ENCODE assay signal across 1 cellular context in genomic region chr22:44689173-44689572, GRCh38.
A peak's percentile ranks its signal among the peaks of the same experiment; 100 is the strongest.
TF ChIP-seq lines count a peak whose summit lies in the region.

No MANE protein-coding gene starts in this region.

TF ChIP-seq in HCT116, 20 proteins besides CTCF, POLR2A, EP300 and RAD21 (continued from another document):
- TF ChIP-seq, protein P1, sequence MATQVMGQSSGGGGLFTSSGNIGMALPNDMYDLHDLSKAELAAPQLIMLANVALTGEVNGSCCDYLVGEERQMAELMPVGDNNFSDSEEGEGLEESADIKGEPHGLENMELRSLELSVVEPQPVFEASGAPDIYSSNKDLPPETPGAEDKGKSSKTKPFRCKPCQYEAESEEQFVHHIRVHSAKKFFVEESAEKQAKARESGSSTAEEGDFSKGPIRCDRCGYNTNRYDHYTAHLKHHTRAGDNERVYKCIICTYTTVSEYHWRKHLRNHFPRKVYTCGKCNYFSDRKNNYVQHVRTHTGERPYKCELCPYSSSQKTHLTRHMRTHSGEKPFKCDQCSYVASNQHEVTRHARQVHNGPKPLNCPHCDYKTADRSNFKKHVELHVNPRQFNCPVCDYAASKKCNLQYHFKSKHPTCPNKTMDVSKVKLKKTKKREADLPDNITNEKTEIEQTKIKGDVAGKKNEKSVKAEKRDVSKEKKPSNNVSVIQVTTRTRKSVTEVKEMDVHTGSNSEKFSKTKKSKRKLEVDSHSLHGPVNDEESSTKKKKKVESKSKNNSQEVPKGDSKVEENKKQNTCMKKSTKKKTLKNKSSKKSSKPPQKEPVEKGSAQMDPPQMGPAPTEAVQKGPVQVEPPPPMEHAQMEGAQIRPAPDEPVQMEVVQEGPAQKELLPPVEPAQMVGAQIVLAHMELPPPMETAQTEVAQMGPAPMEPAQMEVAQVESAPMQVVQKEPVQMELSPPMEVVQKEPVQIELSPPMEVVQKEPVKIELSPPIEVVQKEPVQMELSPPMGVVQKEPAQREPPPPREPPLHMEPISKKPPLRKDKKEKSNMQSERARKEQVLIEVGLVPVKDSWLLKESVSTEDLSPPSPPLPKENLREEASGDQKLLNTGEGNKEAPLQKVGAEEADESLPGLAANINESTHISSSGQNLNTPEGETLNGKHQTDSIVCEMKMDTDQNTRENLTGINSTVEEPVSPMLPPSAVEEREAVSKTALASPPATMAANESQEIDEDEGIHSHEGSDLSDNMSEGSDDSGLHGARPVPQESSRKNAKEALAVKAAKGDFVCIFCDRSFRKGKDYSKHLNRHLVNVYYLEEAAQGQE (IDR thresholded peaks at IDR 0.05; ENCODE audit: low read depth) = no peak
- TF ChIP-seq EZH2phosphoT487 (IDR thresholded peaks at IDR 0.05; ENCODE audit: borderline replicate concordance) (no peak), CBX3 (IDR thresholded peaks at IDR 0.05; ENCODE audit: low read depth) (no peak), SIN3A (IDR thresholded peaks at IDR 0.05; ENCODE audit: low read depth) (no peak), TCF7L2 (IDR thresholded peaks at IDR 0.05; ENCODE audit: borderline replicate concordance, extremely low read depth, insufficient read depth, insufficient read length) (peak; percentile 14), ZNF274 (IDR thresholded peaks at IDR 0.05; ENCODE audit: low read depth, low read length) (no peak), YY1 (IDR thresholded peaks at IDR 0.05; ENCODE audit: extremely low read depth, insufficient replicate concordance, low read depth, low read length) (no peak), POLR2AphosphoS5 (IDR thresholded peaks at IDR 0.05; ENCODE audit: low read depth, low read length) (no peak), MAX (IDR thresholded peaks at IDR 0.05) (no peak), FOSL1 (IDR thresholded peaks at IDR 0.05; ENCODE audit: low read depth) (peak; percentile 74), CEBPB (IDR thresholded peaks at IDR 0.05; ENCODE audit: low read depth) (no peak), JUND (IDR thresholded peaks at IDR 0.05) (peak; percentile 66), SRF (IDR thresholded peaks at IDR 0.05; ENCODE audit: low read depth) (no peak), SP1 (IDR thresholded peaks at IDR 0.05; ENCODE audit: low read depth) (peak; percentile 53), EZH2 (IDR thresholded peaks at IDR 0.05) (no peak), ZFX (IDR thresholded peaks at IDR 0.05) (no peak), EGR1 (IDR thresholded peaks at IDR 0.05; ENCODE audit: low read depth) (no peak)
- TF ChIP-seq, protein P2, sequence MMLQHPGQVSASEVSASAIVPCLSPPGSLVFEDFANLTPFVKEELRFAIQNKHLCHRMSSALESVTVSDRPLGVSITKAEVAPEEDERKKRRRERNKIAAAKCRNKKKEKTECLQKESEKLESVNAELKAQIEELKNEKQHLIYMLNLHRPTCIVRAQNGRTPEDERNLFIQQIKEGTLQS (IDR thresholded peaks at IDR 0.05) = no peak
